Comparison of ENCODE assay signal across 10 cellular contexts in the genomic region with DNA sequence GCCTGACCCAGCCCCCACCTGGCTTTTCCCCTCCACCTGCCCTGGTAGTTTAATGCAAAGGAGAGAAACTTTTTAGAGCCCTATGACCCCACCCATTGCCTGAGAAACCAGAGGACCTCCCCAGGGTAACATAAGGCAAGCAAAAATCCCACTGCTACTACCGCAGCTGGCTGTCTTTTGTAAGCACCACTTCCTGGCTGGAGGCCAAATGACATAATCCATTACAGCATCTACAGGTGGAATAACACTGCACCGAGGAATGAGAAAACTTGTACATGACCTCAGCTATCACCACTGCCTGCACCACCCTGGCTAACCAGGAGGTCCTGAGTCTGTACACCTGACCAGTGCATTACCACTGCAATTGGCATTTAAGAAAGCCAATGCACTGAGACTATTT.
DNase-seq lines count a peak whose midpoint lies in the region; TF ChIP-seq lines count a peak whose summit lies in the region.
"Had no signal": no experiment of that assay in that cellular context is flagged by ENCODE, and none has a peak within 500 bp of the region (broad histone marks: within the 10 kb centered on the region; RNA-seq: fewer than 3 reads in every experiment).

No MANE protein-coding gene starts in this region.

- H3K36me3 ChIP-seq in transverse colon, result no peaks in the 10 kb centered on the region

- no peaks in the 10 kb centered on the region for H3K4me1 ChIP-seq in transverse colon

- H3K27ac ChIP-seq in transverse colon, result peak overlapping the region in 3 of 4 donors; percentile 18 to 42 (median 26)

- DNase-seq in NCI-H446 (lab: John Stamatoyannopoulos, UW), result peak; percentile 22 to 23
- DNase-seq in NCI-H446 treated with DMSO at 0.1 percent for 48 hours (lab: John Stamatoyannopoulos, UW), result no peak
- peak; percentile 34 for DNase-seq in NCI-H510A (lab: John Stamatoyannopoulos, UW)
- peak; percentile 77 for DNase-seq in dermis blood vessel endothelial cell
- peak; percentile 33 for DNase-seq in transverse colon
- DNase-seq in GM13977 (ENCODE audit: low spot score), result no peak
- DNase-seq in DMS79 treated with DMSO at 0.1 percent for 48 hours (lab: John Stamatoyannopoulos, UW), result no peak
- DNase-seq in lower leg skin (ENCODE audit: low spot score in 2 of 2), result no peak
- DNase-seq: activated CD4-positive, alpha-beta T cell treated with anti-CD3 and anti-CD28 coated beads for 36 hours; stimulated activated naive CD4-positive, alpha-beta T cell treated with Interleukin-2 at 50 U/mL for 16 hours had no signal

- peaks cover 0 to 4% of the 10 kb centered on the region in 2 donors for H3K9me3 ChIP-seq in transverse colon

- intact Hi-C loops in transverse colon (cut with DNase I; ENCODE audit: low total_unique reads) (no loop called here), lower leg skin (cut with DNase I; ENCODE audit: low total_unique reads) (no loop called here)

- 49% methylated on average over 2 of the region's 2 CpGs; no CpG with 5 or more reads in 1 of the 2 donors for WGBS in transverse colon (ENCODE audit: low coverage in 1 of 2), 2 donors
- WGBS in lower leg skin, 2 donors, result 12 to 25% methylated on average over 2 of the region's 2 CpGs

- TF ChIP-seq CTCF in transverse colon (IDR thresholded peaks at IDR 0.05) (no peak), GM13977 (IDR thresholded peaks at IDR 0.05; ENCODE audit: extremely low read depth, insufficient read depth, missing control alignments) (no peak), lower leg skin (IDR thresholded peaks at IDR 0.05) (no peak)

- TF ChIP-seq EP300 in transverse colon (IDR thresholded peaks at IDR 0.05; ENCODE audit: low read depth), result no peak

- no peak overlapping the region for H3K4me3 ChIP-seq in transverse colon
- no peak overlapping the region for H3K4me3 ChIP-seq in lower leg skin (ENCODE audit: low read depth, poor library complexity, severe bottlenecking)

- no peak for TF ChIP-seq POLR2A in transverse colon (IDR thresholded peaks at IDR 0.05)
- no peak for TF ChIP-seq POLR2A in lower leg skin (IDR thresholded peaks at IDR 0.05)

- in situ Hi-C loops in transverse colon (cut with MboI; ENCODE audit: low pct_ligation_motif_present in 1 of 4, low pct_unique_long_range_greater_than_20kb in 1 of 4, low sequenced_read_pairs in 3 of 4), result no loop called here
- in situ Hi-C loops in GM13977 (cut with MboI; ENCODE audit: low pct_unique_long_range_greater_than_20kb, low sequenced_read_pairs, unreplicated experiment), result no loop called here

- no peaks in the 10 kb centered on the region for H3K27me3 ChIP-seq in transverse colon

Comparison
In these comparisons a context has a peak if more than half of its experiments do, and no peak if none do; other contexts are left out.
1. DNase-seq: peak in NCI-H446 (2 of 2), NCI-H510A (single experiment), dermis blood vessel endothelial cell (single experiment) and transverse colon (single experiment); none in NCI-H446 treated with DMSO at 0.1 percent for 48 hours (single experiment), GM13977 (single experiment), DMS79 treated with DMSO at 0.1 percent for 48 hours (single experiment) and lower leg skin (0 of 2).